7 cellular contexts compared by ENCODE assay signal in the genomic region with DNA sequence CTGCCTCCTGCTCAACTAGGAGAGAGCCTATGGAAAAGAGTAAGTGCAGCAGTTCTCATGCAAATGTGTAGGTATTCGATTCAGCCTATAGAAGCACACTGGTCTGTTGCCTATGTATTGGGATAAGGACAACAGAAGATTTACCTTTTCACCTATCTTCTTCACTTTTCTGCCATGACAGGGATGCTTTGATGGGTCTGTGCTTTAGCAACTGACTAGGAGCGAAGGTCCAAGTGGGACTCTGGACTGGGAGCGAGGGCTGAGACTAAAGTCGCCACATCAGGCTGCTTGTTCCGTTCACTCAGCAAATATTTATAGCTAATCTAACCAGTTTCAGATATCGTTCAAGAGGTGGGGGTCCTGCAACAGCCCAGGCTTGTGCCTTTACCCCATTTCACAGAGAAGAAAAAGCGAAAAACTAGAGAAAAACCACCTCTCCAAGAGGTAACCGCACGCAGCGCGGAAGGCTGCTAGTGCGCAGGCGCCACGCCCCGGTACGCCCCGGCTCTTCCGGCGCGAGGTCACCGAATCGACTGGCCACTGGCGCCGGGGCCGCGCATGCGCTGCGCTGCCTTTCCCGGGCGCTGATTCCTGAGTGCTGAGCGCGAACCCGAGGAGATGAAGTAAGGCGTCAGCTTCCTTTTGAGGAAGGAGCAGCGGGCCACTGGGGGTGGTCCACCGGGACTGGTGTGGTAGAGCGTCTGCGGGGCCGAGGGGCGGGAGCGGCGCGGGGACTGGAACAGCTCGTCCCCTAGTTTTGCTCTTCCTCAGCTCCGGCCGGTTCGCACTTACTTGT.
A peak's percentile ranks its signal among the peaks of the same experiment; 100 is the strongest.
DNase-seq lines count a peak whose midpoint lies in the region; ATAC-seq and TF ChIP-seq lines count a peak whose summit lies in the region.

A gene with protein sequence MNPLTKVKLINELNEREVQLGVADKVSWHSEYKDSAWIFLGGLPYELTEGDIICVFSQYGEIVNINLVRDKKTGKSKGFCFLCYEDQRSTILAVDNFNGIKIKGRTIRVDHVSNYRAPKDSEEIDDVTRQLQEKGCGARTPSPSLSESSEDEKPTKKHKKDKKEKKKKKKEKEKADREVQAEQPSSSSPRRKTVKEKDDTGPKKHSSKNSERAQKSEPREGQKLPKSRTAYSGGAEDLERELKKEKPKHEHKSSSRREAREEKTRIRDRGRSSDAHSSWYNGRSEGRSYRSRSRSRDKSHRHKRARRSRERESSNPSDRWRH (plus strand): TSS at position 573 of the 796 bp plus-strand sequence. CDS start 46 bp downstream, at position 619.

- DNase-seq in NCI-H1694 (lab: John Stamatoyannopoulos, UW) (peak; percentile 44), T-helper 9 cell (peak; percentile 56), astrocyte of the cerebellum (ENCODE audit: low read depth) (peak; percentile 23), hepatic stellate cell (ENCODE audit: low spot score) (peak; percentile 90), retina (peak; percentile 81)

- ATAC-seq in GM18505 (IDR thresholded peaks at IDR 0.05; ENCODE audit: unreplicated experiment) (peak; percentile 94), HG02885 (IDR thresholded peaks at IDR 0.05; ENCODE audit: poor library complexity, unreplicated experiment) (peak; percentile 96)

- in situ Hi-C loops in astrocyte of the cerebellum (cut with HindIII; ENCODE audit: low sequenced_read_pairs): no loop called here

- H3K4me3 ChIP-seq in astrocyte of the cerebellum (ENCODE audit: low read depth, low read length): peak within 1 kb of the TSS; percentile 59

- TF ChIP-seq CTCF in astrocyte of the cerebellum (IDR thresholded peaks at IDR 0.05; ENCODE audit: low read depth, low read length, missing control alignments): no peak

- TF ChIP-seq POLR2A in GM18505 (IDR thresholded peaks at IDR 0.05; ENCODE audit: borderline replicate concordance, extremely low read depth, insufficient read depth, insufficient read length): peak; percentile 79

Comparison
In these comparisons a context has a peak if more than half of its experiments do, and no peak if none do; other contexts are left out.
1. Peak in every context shown above with its lines: DNase-seq, ATAC-seq and H3K4me3 ChIP-seq.
2. DNase-seq: peak in every context shown above with its lines; median percentile 90 in hepatic stellate cell; 81 in retina; 56 in T-helper 9 cell; 44 in NCI-H1694; 23 in astrocyte of the cerebellum.